In the genomic region with DNA sequence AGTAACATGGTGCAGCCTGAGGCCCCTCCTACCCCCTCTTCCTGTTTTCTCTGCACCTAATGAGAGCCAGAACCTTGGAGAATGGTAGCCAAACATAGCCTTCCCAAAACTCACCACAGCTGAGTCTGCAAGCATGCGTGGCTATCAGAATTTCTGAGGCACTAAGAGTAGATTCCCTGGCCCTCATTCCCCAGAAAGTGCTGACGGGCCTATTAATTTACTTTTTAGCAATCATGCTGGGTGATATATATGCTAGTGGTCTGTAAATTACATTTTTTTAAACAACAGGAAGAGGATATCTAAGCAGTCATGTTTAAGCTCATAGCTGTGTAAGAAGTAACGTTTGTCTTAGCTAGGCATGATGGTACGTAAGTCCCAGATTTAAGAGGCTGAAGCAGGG, we compare ENCODE assay signal across 14 cellular contexts.
"Had no signal": no experiment of that assay in that cellular context is flagged by ENCODE, and none has a peak within 500 bp of the region (broad histone marks: within the 10 kb centered on the region; RNA-seq: fewer than 3 reads in every experiment).

No MANE protein-coding gene starts in this region.

- H3K36me3 ChIP-seq: ovary had no signal

- H3K27me3 ChIP-seq: esophagus squamous epithelium, ovary, upper lobe of left lung had no signal

- H3K27ac Mint-ChIP-seq: stimulated activated naive CD8-positive, alpha-beta T cell treated with anti-CD3 and anti-CD28 coated beads, Interleukin-15, Interleukin-2, amounts not matched to agents 100 ng/mL and 50 ng/mL, for 24 hours had no signal

- H3K4me3 Mint-ChIP-seq: neural crest cell; stimulated activated naive CD8-positive, alpha-beta T cell treated with anti-CD3 and anti-CD28 coated beads, Interleukin-15, Interleukin-2, amounts not matched to agents 100 ng/mL and 50 ng/mL, for 24 hours had no signal

- H3K9me3 Mint-ChIP-seq: neural crest cell; stimulated activated naive CD8-positive, alpha-beta T cell treated with anti-CD3 and anti-CD28 coated beads, Interleukin-15, Interleukin-2, amounts not matched to agents 100 ng/mL and 50 ng/mL, for 24 hours had no signal

- H3K27me3 Mint-ChIP-seq: stimulated activated naive CD8-positive, alpha-beta T cell treated with anti-CD3 and anti-CD28 coated beads, Interleukin-15, Interleukin-2, amounts not matched to agents 100 ng/mL and 50 ng/mL, for 24 hours had no signal

- H3K27ac ChIP-seq: esophagus squamous epithelium, ovary, upper lobe of left lung, WERI-Rb-1 had no signal

- H3K9me3 ChIP-seq: esophagus squamous epithelium, ovary, upper lobe of left lung had no signal

- ATAC-seq: left colon had no signal

- H3K4me1 Mint-ChIP-seq: neural crest cell had no signal

- H3K4me1 ChIP-seq: upper lobe of left lung had no signal

- DNase-seq: activated CD4-positive, alpha-beta T cell treated with anti-CD3 and anti-CD28 coated beads, Interleukin-2, amount 50 U/mL, for 1 hour; activated T-cell treated with anti-CD3 and anti-CD28 coated beads, Interleukin-2, amount 50 U/mL, for 48 hours; esophagus squamous epithelium; foreskin fibroblast; head of caudate nucleus; left colon; ovary; stimulated activated CD4-positive, alpha-beta T cell treated with anti-CD3 and anti-CD28 coated beads, Interleukin-2, amount 100 ng/mL, for 48 hours; T1000; upper lobe of left lung; WERI-Rb-1 had no signal

- H3K4me3 ChIP-seq: esophagus squamous epithelium, lung, ovary, upper lobe of left lung had no signal
